ENCODE assay signal across 26 cellular contexts in genomic region chr7:84002348-84002747, GRCh38.
"Had no signal": no experiment of that assay in that cellular context is flagged by ENCODE, and none has a peak within 500 bp of the region (broad histone marks: within the 10 kb centered on the region; RNA-seq: fewer than 3 reads in every experiment).

No MANE protein-coding gene starts in this region.

- H3K27ac ChIP-seq: epithelial cell of prostate, gastrocnemius medialis, heart right ventricle, right atrium auricular region, skin epidermis, upper lobe of right lung had no signal

- H3K9me3 ChIP-seq: gastrocnemius medialis, heart right ventricle, right atrium auricular region, upper lobe of right lung had no signal

- H3K27ac Mint-ChIP-seq: activated B cell treated with CpG ODN at 0.5 μM for 24 hours; activated CD8-positive, alpha-beta T cell treated with anti-CD3 and anti-CD28 coated beads for 36 hours; activated naive CD4-positive, alpha-beta T cell treated with anti-CD3 and anti-CD28 coated beads, Interleukin-2, amount 50 U/mL, for 72 hours; activated T-cell treated with anti-CD3 and anti-CD28 coated beads, Interleukin-2, amount 50 U/mL, for 72 hours; brain; effector memory CD8-positive, alpha-beta T cell; natural killer cell treated with Interleukin-12 subunit alpha and Interleukin-12 subunit beta and Interleukin-15 and Interleukin-18, amount 100 ng/mL, for 72 hours; progenitor cell of endocrine pancreas had no signal

- H3K4me1 ChIP-seq: gastrocnemius medialis, heart right ventricle, right atrium auricular region had no signal

- H3K9me3 Mint-ChIP-seq: activated B cell treated with CpG ODN at 0.5 μM for 24 hours; activated CD8-positive, alpha-beta T cell treated with anti-CD3 and anti-CD28 coated beads for 36 hours; activated naive CD4-positive, alpha-beta T cell treated with anti-CD3 and anti-CD28 coated beads, Interleukin-2, amount 50 U/mL, for 72 hours; activated T-cell treated with anti-CD3 and anti-CD28 coated beads, Interleukin-2, amount 50 U/mL, for 72 hours; brain; effector memory CD8-positive, alpha-beta T cell; natural killer cell treated with Interleukin-12 subunit alpha and Interleukin-12 subunit beta and Interleukin-15 and Interleukin-18, amount 100 ng/mL, for 72 hours had no signal

- H3K27me3 Mint-ChIP-seq: activated B cell treated with CpG ODN at 0.5 μM for 24 hours; activated CD8-positive, alpha-beta T cell treated with anti-CD3 and anti-CD28 coated beads for 36 hours; brain; effector memory CD8-positive, alpha-beta T cell; natural killer cell treated with Interleukin-12 subunit alpha and Interleukin-12 subunit beta and Interleukin-15 and Interleukin-18, amount 100 ng/mL, for 72 hours; progenitor cell of endocrine pancreas had no signal

- H3K4me1 Mint-ChIP-seq: activated B cell treated with CpG ODN at 0.5 μM for 24 hours, brain had no signal

- DNase-seq: activated B cell treated with CpG ODN at 0.5 μM for 24 hours; activated CD4-positive, alpha-beta T cell treated with anti-CD3 and anti-CD28 coated beads for 48 hours; activated CD8-positive, alpha-beta T cell treated with anti-CD3 and anti-CD28 coated beads for 36 hours; activated gamma-delta T cell; activated T-cell treated with anti-CD3 and anti-CD28 coated beads, Interleukin-2, amount 50 U/mL, for 72 hours; amniotic stem cell; dermis blood vessel endothelial cell; effector memory CD8-positive, alpha-beta T cell; gastrocnemius medialis; heart right ventricle; left ventricle myocardium superior; mesenchymal stem cell; occipital lobe; stimulated activated CD4-positive, alpha-beta T cell treated with anti-CD3 and anti-CD28 coated beads, Interleukin-4, amount 100 ng/mL, for 4 hours; stimulated activated CD8-positive, alpha-beta memory T cell treated with anti-CD3 and anti-CD28 coated beads, Interleukin-4, amount 100 ng/mL, for 48 hours; stimulated activated naive CD4-positive, alpha-beta T cell treated with Interleukin-2 at 50 U/mL for 16 hours; substantia nigra; T-helper 2 cell; upper lobe of right lung had no signal

- H3K4me3 Mint-ChIP-seq: activated B cell treated with CpG ODN at 0.5 μM for 24 hours; activated CD8-positive, alpha-beta T cell treated with anti-CD3 and anti-CD28 coated beads for 36 hours; activated T-cell treated with anti-CD3 and anti-CD28 coated beads, Interleukin-2, amount 50 U/mL, for 72 hours; brain; effector memory CD8-positive, alpha-beta T cell; natural killer cell treated with Interleukin-12 subunit alpha and Interleukin-12 subunit beta and Interleukin-15 and Interleukin-18, amount 100 ng/mL, for 72 hours had no signal

- ATAC-seq: activated CD8-positive, alpha-beta T cell treated with anti-CD3 and anti-CD28 coated beads for 36 hours; activated naive CD4-positive, alpha-beta T cell treated with anti-CD3 and anti-CD28 coated beads, Interleukin-2, amount 50 U/mL, for 72 hours; activated T-cell treated with anti-CD3 and anti-CD28 coated beads, Interleukin-2, amount 50 U/mL, for 72 hours; effector memory CD8-positive, alpha-beta T cell; gastrocnemius medialis; heart right ventricle; left ventricle myocardium superior; natural killer cell treated with Interleukin-12 subunit alpha and Interleukin-12 subunit beta and Interleukin-15 and Interleukin-18, amount 100 ng/mL, for 72 hours; upper lobe of right lung had no signal

- H3K4me3 ChIP-seq: gastrocnemius medialis, heart right ventricle, right atrium auricular region, skin epidermis, upper lobe of right lung had no signal

- H3K27me3 ChIP-seq: gastrocnemius medialis, heart right ventricle, right atrium auricular region, upper lobe of right lung had no signal

- H3K36me3 Mint-ChIP-seq: activated naive CD4-positive, alpha-beta T cell treated with anti-CD3 and anti-CD28 coated beads, Interleukin-2, amount 50 U/mL, for 72 hours; natural killer cell treated with Interleukin-12 subunit alpha and Interleukin-12 subunit beta and Interleukin-15 and Interleukin-18, amount 100 ng/mL, for 72 hours had no signal

- H3K36me3 ChIP-seq: gastrocnemius medialis, heart right ventricle, right atrium auricular region, upper lobe of right lung had no signal
